17 cellular contexts compared by ENCODE assay signal in genomic region chr12:71533703-71534102, GRCh38.
DNase-seq lines count a peak whose midpoint lies in the region; TF ChIP-seq lines count a peak whose summit lies in the region.
"Had no signal": no experiment of that assay in that cellular context is flagged by ENCODE, and none has a peak within 500 bp of the region (broad histone marks: within the 10 kb centered on the region; RNA-seq: fewer than 3 reads in every experiment).

No MANE protein-coding gene starts in this region.

- no peaks in the 10 kb centered on the region for H3K9me2 ChIP-seq in SK-N-SH

- no peaks in the 10 kb centered on the region for H3K27me3 ChIP-seq in SK-N-SH (ENCODE audit: insufficient read depth)
- no peaks in the 10 kb centered on the region for H3K27me3 ChIP-seq in H7 (ENCODE audit: control insufficient read depth, insufficient read depth, low read length)
- H3K27me3 ChIP-seq: BLaER1 had no signal

- POLR2A ChIA-PET in SK-N-SH (lab: Yijun Ruan, JAX): no interaction called here

- H3F3A ChIP-seq in SK-N-SH (replicated peaks; ENCODE audit: insufficient read depth): no peaks in the 10 kb centered on the region

- no peaks in the 10 kb centered on the region for H4K20me1 ChIP-seq in SK-N-SH (ENCODE audit: insufficient read depth)
- H4K20me1 ChIP-seq: BLaER1 had no signal

- WGBS in SK-N-SH (ENCODE audit: low lambda C conversion rate): 80% methylated on average over 2 of the region's 2 CpGs

- TF ChIP-seq EP300 in SK-N-SH (IDR thresholded peaks at IDR 0.05; ENCODE audit: borderline replicate concordance in 1 of 2, low read depth in 1 of 2, low read length in 1 of 2): no peak

- no peaks in the 10 kb centered on the region for H3K9me3 ChIP-seq in SK-N-MC (ENCODE audit: low read depth, low read length)
- no peaks in the 10 kb centered on the region for H3K9me3 ChIP-seq in SK-N-SH
- H3K9me3 ChIP-seq: BLaER1, Caco-2 had no signal

- H3K79me2 ChIP-seq in SK-N-SH (ENCODE audit: insufficient read depth): no peaks in the 10 kb centered on the region

- DNase-seq in NCI-H1105 treated with DMSO at 0.1 percent for 48 hours (lab: John Stamatoyannopoulos, UW) (peak; percentile 31), NCI-H1105 (lab: John Stamatoyannopoulos, UW) (no peak), NCI-H345 (lab: John Stamatoyannopoulos, UW) (peak; percentile 61), SK-N-MC (ENCODE audit: low read depth, low spot score) (no peak), T1000 (lab: John Stamatoyannopoulos, UW) (no peak), SK-N-SH (no peak), H7 (no peak)
- DNase-seq: AML-193; Caco-2; CD8-positive, alpha-beta memory T cell; DND-41; GDM1; HCEC 1CT; HFFc6 had no signal

- no peaks in the 10 kb centered on the region for H3K36me3 ChIP-seq in SK-N-MC (ENCODE audit: insufficient read depth, low read length)
- H3K36me3 ChIP-seq in SK-N-SH (replicated peaks in 1 of 2; ENCODE audit: control insufficient read depth in 1 of 2, insufficient read depth in 2 of 2, low read length in 1 of 2): no peaks in the 10 kb centered on the region
- no peaks in the 10 kb centered on the region for H3K36me3 ChIP-seq in H7 (replicated peaks; ENCODE audit: control insufficient read depth, insufficient read depth, low read length)
- H3K36me3 ChIP-seq: BLaER1 had no signal

- H3K9ac ChIP-seq in SK-N-MC (ENCODE audit: insufficient read length): no peak overlapping the region
- no peak overlapping the region for H3K9ac ChIP-seq in SK-N-SH
- H3K9ac ChIP-seq: BLaER1 had no signal

- H3K27ac ChIP-seq in SK-N-MC (peak overlapping the region; percentile 38; the same call in 1 of the 2 replicates), SK-N-SH (ENCODE audit: low read depth in 2 of 2, low read length in 1 of 2) (no peak overlapping the region)
- H3K27ac ChIP-seq: 22Rv1, BLaER1, HL-60 had no signal

- no peak overlapping the region for H3K4me3 ChIP-seq in SK-N-MC
- no peak overlapping the region for H3K4me3 ChIP-seq in SK-N-SH (ENCODE audit: low read depth in 2 of 2, low read length in 1 of 2)
- no peak overlapping the region for H3K4me3 ChIP-seq in H7 (ENCODE audit: insufficient read depth, low read depth, low read length)
- H3K4me3 ChIP-seq: BLaER1 had no signal

- no peak overlapping the region for H2AFZ ChIP-seq in SK-N-SH (ENCODE audit: low read depth)

- no peaks in the 10 kb centered on the region for H3K4me1 ChIP-seq in SK-N-SH (ENCODE audit: control insufficient read depth in 1 of 2, insufficient read depth in 2 of 2, low read depth in 1 of 2, low read length in 1 of 2)
- H3K4me1 ChIP-seq: BLaER1 had no signal

- TF ChIP-seq RAD21 in SK-N-SH (IDR thresholded peaks at IDR 0.05; ENCODE audit: low read length): no peak

- no peak overlapping the region for H3K4me2 ChIP-seq in SK-N-SH
- H3K4me2 ChIP-seq: BLaER1 had no signal

- CTCF ChIA-PET in SK-N-SH (lab: Yijun Ruan, JAX): interaction anchor here (1.5 kb wide), 1 partner anchor 17 kb away, joined by 5 read pairs; no protein-coding TSS in a partner anchor

- no peak for TF ChIP-seq CTCF in SK-N-SH (IDR thresholded peaks at IDR 0.05)

TF ChIP-seq in SK-N-SH, 30 proteins besides CTCF, POLR2A, EP300 and RAD21:
- no peak for TF ChIP-seq PBX3 (IDR thresholded peaks at IDR 0.05)
- TF ChIP-seq USF2 (IDR thresholded peaks at IDR 0.05; ENCODE audit: borderline replicate concordance, low read depth, low read length): no peak
- no peak for TF ChIP-seq RFX5 (IDR thresholded peaks at IDR 0.05; ENCODE audit: low read length)
- TF ChIP-seq ELF1 (IDR thresholded peaks at IDR 0.05): no peak

Comparison
In these comparisons a context has a peak if more than half of its experiments do, and no peak if none do; other contexts are left out.
1. DNase-seq: peak in NCI-H1105 treated with DMSO at 0.1 percent for 48 hours (single experiment) and NCI-H345 (single experiment); none in NCI-H1105 (single experiment), SK-N-MC (single experiment), T1000 (single experiment), SK-N-SH (single experiment) and H7 (single experiment).